8 cellular contexts compared by ENCODE assay signal in the genomic region with DNA sequence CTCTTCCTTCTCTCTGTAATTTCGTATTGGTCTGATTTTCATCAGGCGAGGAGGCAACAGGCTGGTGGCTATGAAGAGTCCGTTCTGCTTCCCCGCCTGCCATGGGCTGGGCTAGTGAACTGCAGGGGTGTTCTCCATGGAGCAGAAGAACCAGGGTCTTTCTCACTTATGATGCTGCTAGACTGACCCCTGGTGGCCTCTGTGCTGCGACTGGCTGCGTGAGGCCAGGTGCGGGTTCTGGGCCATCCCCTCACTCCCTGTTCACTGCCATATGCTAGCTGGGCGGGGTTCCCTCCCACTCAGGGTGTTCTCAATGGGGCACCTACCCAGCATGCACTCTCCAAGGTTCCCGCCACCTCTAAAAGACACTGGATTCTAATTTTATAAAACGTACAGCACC. TPM values are rescaled to one million over a fixed set of nuclear protein-coding genes. Genes with fewer than 3 reads are reported as not detected.
DNase-seq lines count a peak whose midpoint lies in the region; ATAC-seq and FAIRE-seq lines count a peak whose summit lies in the region.

No MANE protein-coding gene starts in this region.

- peak overlapping the region; percentile 28 to 91 (median 59) for H3K27ac Mint-ChIP-seq in CD4-positive, CD25-positive, alpha-beta regulatory T cell
- H3K27ac Mint-ChIP-seq in activated naive CD8-positive, alpha-beta T cell treated with anti-CD3 and anti-CD28 coated beads, Interleukin-2, amount 50 U/mL, for 24 hours: no peak overlapping the region

- H3K4me3 Mint-ChIP-seq in CD4-positive, CD25-positive, alpha-beta regulatory T cell: no peak overlapping the region
- H3K4me3 Mint-ChIP-seq in activated naive CD8-positive, alpha-beta T cell treated with anti-CD3 and anti-CD28 coated beads, Interleukin-2, amount 50 U/mL, for 24 hours: no peak overlapping the region

- H3K9me3 ChIP-seq in CD4-positive, CD25-positive, alpha-beta regulatory T cell (ENCODE audit: control insufficient read depth in 2 of 2, low read length in 2 of 2): no peaks in the 10 kb centered on the region

- peak; percentile 50 to 78 (median 62) for DNase-seq in CD4-positive, CD25-positive, alpha-beta regulatory T cell
- peak; percentile 68 for DNase-seq in SW480 (ENCODE audit: low spot score)
- DNase-seq in activated naive CD8-positive, alpha-beta T cell treated with anti-CD3 and anti-CD28 coated beads, Interleukin-2, amount 50 U/mL, for 24 hours: peak; percentile 80
- peak; percentile 53 for DNase-seq in mesenteric fat pad (ENCODE audit: low spot score)
- peak; percentile 41 for DNase-seq in urothelium cell line (ENCODE audit: low spot score)
- no peak for DNase-seq in DMS114 treated with DMSO at 0.1 percent for 48 hours (lab: John Stamatoyannopoulos, UW; ENCODE audit: unreplicated experiment)
- DNase-seq in epidermal melanocyte (ENCODE audit: insufficient read length, low spot score): no peak

- ATAC-seq in CD4-positive, CD25-positive, alpha-beta regulatory T cell (ENCODE audit: low read depth in 2 of 2): peak; percentile 59 to 63
- ATAC-seq in HG02610 (IDR thresholded peaks at IDR 0.05; ENCODE audit: unreplicated experiment): peak; percentile 41
- peak; percentile 86 for ATAC-seq in activated naive CD8-positive, alpha-beta T cell treated with anti-CD3 and anti-CD28 coated beads, Interleukin-2, amount 50 U/mL, for 24 hours

- H3K9me3 Mint-ChIP-seq in CD4-positive, CD25-positive, alpha-beta regulatory T cell: peaks cover 0 to 3% (median 0%) of the 10 kb centered on the region in 7 donors
- no peaks in the 10 kb centered on the region for H3K9me3 Mint-ChIP-seq in activated naive CD8-positive, alpha-beta T cell treated with anti-CD3 and anti-CD28 coated beads, Interleukin-2, amount 50 U/mL, for 24 hours

- no peak for FAIRE-seq in urothelium cell line (lab: Jason Lieb, UNC)

- H3K27me3 ChIP-seq in CD4-positive, CD25-positive, alpha-beta regulatory T cell (ENCODE audit: control insufficient read depth, insufficient read depth, low read length): no peaks in the 10 kb centered on the region

- H3K4me1 ChIP-seq in CD4-positive, CD25-positive, alpha-beta regulatory T cell (ENCODE audit: control insufficient read depth, insufficient read depth, low read length, poor library complexity, severe bottlenecking): peaks cover 19% of the 10 kb centered on the region

- H3K27ac ChIP-seq in CD4-positive, CD25-positive, alpha-beta regulatory T cell (ENCODE audit: insufficient read depth, low read length, poor library complexity, severe bottlenecking): no peak overlapping the region

- peaks cover 18% of the 10 kb centered on the region for H3K36me3 Mint-ChIP-seq in CD4-positive, CD25-positive, alpha-beta regulatory T cell
- H3K36me3 Mint-ChIP-seq in activated naive CD8-positive, alpha-beta T cell treated with anti-CD3 and anti-CD28 coated beads, Interleukin-2, amount 50 U/mL, for 24 hours (ENCODE audit: low read depth): peaks cover 16% of the 10 kb centered on the region

- H3K4me3 ChIP-seq in CD4-positive, CD25-positive, alpha-beta regulatory T cell (ENCODE audit: low read depth, low read length): no peak overlapping the region

- peaks cover 6% of the 10 kb centered on the region for H3K36me3 ChIP-seq in CD4-positive, CD25-positive, alpha-beta regulatory T cell (ENCODE audit: control insufficient read depth, insufficient read depth, low read length)

- H3K4me1 Mint-ChIP-seq in CD4-positive, CD25-positive, alpha-beta regulatory T cell: peaks cover 26 to 46% (median 41%) of the 10 kb centered on the region in 4 donors
- H3K4me1 Mint-ChIP-seq in activated naive CD8-positive, alpha-beta T cell treated with anti-CD3 and anti-CD28 coated beads, Interleukin-2, amount 50 U/mL, for 24 hours: peaks cover 52% of the 10 kb centered on the region

- H3K27me3 Mint-ChIP-seq in CD4-positive, CD25-positive, alpha-beta regulatory T cell: no peaks in the 10 kb centered on the region
- no peaks in the 10 kb centered on the region for H3K27me3 Mint-ChIP-seq in activated naive CD8-positive, alpha-beta T cell treated with anti-CD3 and anti-CD28 coated beads, Interleukin-2, amount 50 U/mL, for 24 hours

RNA-seq across cellular contexts. Expression of a gene that starts 35.0 kb away (rescaled TPM):
- 431 TPM for total RNA-seq in CD4-positive, CD25-positive, alpha-beta regulatory T cell
- 100 to 1,000 TPM; 104 to 144 (median 130) TPM for polyA plus RNA-seq in CD4-positive, CD25-positive, alpha-beta regulatory T cell
- 1.3 TPM for total RNA-seq in mesenteric fat pad

Comparison
In these comparisons a context has a peak if more than half of its experiments do, and no peak if none do; other contexts are left out.
1. DNase-seq: peak in CD4-positive, CD25-positive, alpha-beta regulatory T cell (3 of 3), SW480 (single experiment), activated naive CD8-positive, alpha-beta T cell treated with anti-CD3 and anti-CD28 coated beads, Interleukin-2, amount 50 U/mL, for 24 hours (single experiment), mesenteric fat pad (single experiment) and urothelium cell line (single experiment); none in DMS114 treated with DMSO at 0.1 percent for 48 hours (single experiment) and epidermal melanocyte (single experiment).
2. RNA of a gene that starts 35.0 kb away (total RNA-seq): 431 TPM in CD4-positive, CD25-positive, alpha-beta regulatory T cell (single experiment); 1.3 TPM in mesenteric fat pad (single experiment); every median in the first group is over 100 times any median in the second.
3. Peak in every context shown above with its lines, with median percentiles within 50 percentile points of each other: ATAC-seq.